1 cellular context compared by ENCODE assay signal in the genomic region with DNA sequence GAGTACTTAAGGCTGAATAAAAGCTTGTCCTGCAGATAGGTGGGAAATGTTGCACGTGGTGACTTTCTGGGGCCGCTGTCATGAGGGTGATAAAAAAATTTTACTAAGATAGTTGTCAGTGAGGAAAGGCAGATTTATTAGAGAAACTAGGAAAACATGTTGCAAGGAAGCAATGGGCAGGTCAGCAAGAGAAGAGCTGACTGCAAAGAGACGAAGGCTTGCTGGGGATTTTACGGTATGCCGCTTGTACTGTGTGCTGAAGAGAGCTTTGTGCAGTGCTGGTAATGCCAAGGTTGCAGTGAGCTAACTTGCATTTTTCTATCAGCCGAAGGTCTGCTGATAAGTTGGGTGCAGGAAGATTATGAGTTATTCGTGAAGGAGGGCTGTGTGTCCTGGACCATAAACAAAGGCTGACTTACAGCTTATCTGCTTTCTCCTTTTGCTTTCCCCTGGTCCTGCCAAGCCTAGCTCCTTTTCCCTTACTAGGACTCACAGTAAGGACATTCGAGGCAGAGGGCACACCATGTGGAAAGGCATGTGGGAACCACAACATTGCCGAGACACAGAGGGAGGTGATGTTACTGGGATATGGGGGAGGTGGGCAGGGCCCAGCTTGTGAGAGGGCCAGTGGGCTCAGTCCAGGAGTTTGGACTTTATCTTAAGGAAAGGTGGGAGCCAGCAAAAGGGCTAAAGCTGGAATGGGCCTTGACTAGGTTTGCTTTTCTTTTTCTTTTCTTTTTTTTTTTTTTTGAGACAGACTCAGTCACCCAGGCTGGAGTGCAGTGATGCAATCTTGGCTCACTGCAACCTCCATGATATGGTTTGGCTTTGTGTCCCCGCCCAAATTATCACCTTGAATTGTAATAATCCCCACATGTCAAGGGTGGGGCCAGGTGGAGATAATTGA.
TF ChIP-seq lines count a peak whose summit lies in the region.

No MANE protein-coding gene starts in this region.

TF ChIP-seq in K562, 482 proteins besides CTCF, POLR2A, EP300 and RAD21 (continued from another document):
- TF ChIP-seq ZBTB40 (IDR thresholded peaks at IDR 0.05) (0 out of 2 replicates have a peak, but pooled peaks have one; percentile 12), ZBTB40 (CRISPR knock-in tag; IDR thresholded peaks at IDR 0.05) (no peak), DPF2 (IDR thresholded peaks at IDR 0.05) (peak; percentile 70), MAX (CRISPR knock-in tag; IDR thresholded peaks at IDR 0.05) (peak; percentile 62), ZBTB1 (CRISPR knock-in tag; IDR thresholded peaks at IDR 0.05; ENCODE audit: borderline replicate concordance, low read depth) (no peak), CEBPG (CRISPR knock-in tag; IDR thresholded peaks at IDR 0.05) (peak; percentile 80), CEBPG (tag; conservative IDR thresholded peaks at IDR 0.05 in 1 of 2, IDR thresholded peaks at IDR 0.05 in 1 of 2) (peak; percentile 79 to 83), FOXP1 (CRISPR knock-in tag; IDR thresholded peaks at IDR 0.05) (0 out of 2 replicates have a peak, but pooled peaks have one; percentile 47), SOX6 (IDR thresholded peaks at IDR 0.05) (0 out of 2 replicates have a peak, but pooled peaks have one; percentile 54)
